ENCODE assay signal across 1 cellular context in the genomic region with DNA sequence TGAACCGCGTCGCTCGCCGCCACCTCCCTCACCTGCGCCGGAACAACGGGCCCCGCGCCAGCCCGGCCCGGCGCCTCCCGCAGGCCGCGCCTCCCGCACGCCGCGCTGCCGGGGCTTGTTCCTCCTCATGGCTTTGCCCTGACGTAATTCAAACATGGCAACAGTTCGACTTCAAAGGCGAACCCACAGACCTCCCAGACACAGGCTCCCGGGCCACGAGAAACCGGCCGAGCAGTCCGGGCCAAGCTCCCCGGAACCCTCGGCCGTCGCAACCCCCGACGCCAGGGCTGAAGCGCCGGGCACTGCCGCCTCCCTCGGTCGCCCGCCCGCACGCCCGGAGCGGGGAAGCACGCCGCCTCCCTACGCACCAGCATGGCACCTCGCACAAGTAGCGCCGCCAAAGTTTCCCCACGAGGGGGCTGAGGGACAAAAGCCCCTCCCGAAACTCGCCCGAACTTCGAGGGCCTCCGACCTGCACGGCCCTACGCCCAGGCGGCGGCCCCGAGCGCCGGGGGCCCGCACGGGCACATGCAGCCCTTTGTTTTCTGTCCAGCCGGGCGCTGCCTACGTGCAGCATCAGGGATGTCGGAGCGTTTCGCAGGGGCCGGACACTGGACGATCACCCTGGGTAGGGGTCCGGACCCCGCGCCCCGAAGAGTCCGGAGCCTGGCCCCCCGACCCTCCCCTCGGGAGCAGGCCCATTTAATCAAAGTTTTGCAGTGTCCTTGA.
TF ChIP-seq lines count a peak whose summit lies in the region.

No MANE protein-coding gene starts in this region.

TF ChIP-seq in GM12878, 131 proteins besides CTCF, POLR2A, EP300 and RAD21 (continued from another document and continues in another):
- TF ChIP-seq, protein P1, sequence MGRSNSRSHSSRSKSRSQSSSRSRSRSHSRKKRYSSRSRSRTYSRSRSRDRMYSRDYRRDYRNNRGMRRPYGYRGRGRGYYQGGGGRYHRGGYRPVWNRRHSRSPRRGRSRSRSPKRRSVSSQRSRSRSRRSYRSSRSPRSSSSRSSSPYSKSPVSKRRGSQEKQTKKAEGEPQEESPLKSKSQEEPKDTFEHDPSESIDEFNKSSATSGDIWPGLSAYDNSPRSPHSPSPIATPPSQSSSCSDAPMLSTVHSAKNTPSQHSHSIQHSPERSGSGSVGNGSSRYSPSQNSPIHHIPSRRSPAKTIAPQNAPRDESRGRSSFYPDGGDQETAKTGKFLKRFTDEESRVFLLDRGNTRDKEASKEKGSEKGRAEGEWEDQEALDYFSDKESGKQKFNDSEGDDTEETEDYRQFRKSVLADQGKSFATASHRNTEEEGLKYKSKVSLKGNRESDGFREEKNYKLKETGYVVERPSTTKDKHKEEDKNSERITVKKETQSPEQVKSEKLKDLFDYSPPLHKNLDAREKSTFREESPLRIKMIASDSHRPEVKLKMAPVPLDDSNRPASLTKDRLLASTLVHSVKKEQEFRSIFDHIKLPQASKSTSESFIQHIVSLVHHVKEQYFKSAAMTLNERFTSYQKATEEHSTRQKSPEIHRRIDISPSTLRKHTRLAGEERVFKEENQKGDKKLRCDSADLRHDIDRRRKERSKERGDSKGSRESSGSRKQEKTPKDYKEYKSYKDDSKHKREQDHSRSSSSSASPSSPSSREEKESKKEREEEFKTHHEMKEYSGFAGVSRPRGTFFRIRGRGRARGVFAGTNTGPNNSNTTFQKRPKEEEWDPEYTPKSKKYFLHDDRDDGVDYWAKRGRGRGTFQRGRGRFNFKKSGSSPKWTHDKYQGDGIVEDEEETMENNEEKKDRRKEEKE (IDR thresholded peaks at IDR 0.05), result no peak
- TF ChIP-seq WRNIP1 (IDR thresholded peaks at IDR 0.05; ENCODE audit: borderline replicate concordance, low read depth, low read length) (no peak), RB1 (IDR thresholded peaks at IDR 0.05; ENCODE audit: borderline replicate concordance) (no peak; the same call in 1 of the 2 replicates), CREM (IDR thresholded peaks at IDR 0.05; ENCODE audit: low read depth) (0 out of 2 replicates have a peak, but pooled peaks have one; percentile 7), JUND (IDR thresholded peaks at IDR 0.05; ENCODE audit: low read depth, low read length) (0 out of 2 replicates have a peak, but pooled peaks have one; percentile 26), RAD51 (IDR thresholded peaks at IDR 0.05) (no peak), NFIC (IDR thresholded peaks at IDR 0.05; ENCODE audit: low read depth, low read length) (no peak), MEF2A (IDR thresholded peaks at IDR 0.05; ENCODE audit: insufficient read depth, low read depth, low read length) (no peak), ZZZ3 (IDR thresholded peaks at IDR 0.05; ENCODE audit: control insufficient read depth, insufficient read length, low read depth) (no peak), BRCA1 (IDR thresholded peaks at IDR 0.05; ENCODE audit: low read depth, low read length) (no peak), NR2F1 (conservative IDR thresholded peaks at IDR 0.05) (0 out of 2 replicates have a peak, but pooled peaks have one; percentile 10), EGR1 (IDR thresholded peaks at IDR 0.05; ENCODE audit: borderline replicate concordance in 1 of 2, low read depth in 2 of 2, low read length in 2 of 2) (no peak), MXI1 (IDR thresholded peaks at IDR 0.05; ENCODE audit: low read depth, low read length) (peak; percentile 70; the same call in 1 of the 2 replicates), RFX5 (IDR thresholded peaks at IDR 0.05; ENCODE audit: low read depth, low read length) (no peak), ZNF207 (IDR thresholded peaks at IDR 0.05; ENCODE audit: borderline replicate concordance) (peak; percentile 61; the same call in 1 of the 2 replicates), FOXM1 (IDR thresholded peaks at IDR 0.05; ENCODE audit: low read depth, low read length) (no peak), IRF4 (IDR thresholded peaks at IDR 0.05; ENCODE audit: low read depth, low read length) (no peak), TCF12 (IDR thresholded peaks at IDR 0.05; ENCODE audit: low read depth, low read length) (0 out of 2 replicates have a peak, but pooled peaks have one; percentile 34), HDAC2 (IDR thresholded peaks at IDR 0.05) (no peak), KLF5 (IDR thresholded peaks at IDR 0.05; ENCODE audit: partially characterized antibody) (no peak)
- TF ChIP-seq, protein P2, sequence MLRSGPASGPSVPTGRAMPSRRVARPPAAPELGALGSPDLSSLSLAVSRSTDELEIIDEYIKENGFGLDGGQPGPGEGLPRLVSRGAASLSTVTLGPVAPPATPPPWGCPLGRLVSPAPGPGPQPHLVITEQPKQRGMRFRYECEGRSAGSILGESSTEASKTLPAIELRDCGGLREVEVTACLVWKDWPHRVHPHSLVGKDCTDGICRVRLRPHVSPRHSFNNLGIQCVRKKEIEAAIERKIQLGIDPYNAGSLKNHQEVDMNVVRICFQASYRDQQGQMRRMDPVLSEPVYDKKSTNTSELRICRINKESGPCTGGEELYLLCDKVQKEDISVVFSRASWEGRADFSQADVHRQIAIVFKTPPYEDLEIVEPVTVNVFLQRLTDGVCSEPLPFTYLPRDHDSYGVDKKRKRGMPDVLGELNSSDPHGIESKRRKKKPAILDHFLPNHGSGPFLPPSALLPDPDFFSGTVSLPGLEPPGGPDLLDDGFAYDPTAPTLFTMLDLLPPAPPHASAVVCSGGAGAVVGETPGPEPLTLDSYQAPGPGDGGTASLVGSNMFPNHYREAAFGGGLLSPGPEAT (IDR thresholded peaks at IDR 0.05; ENCODE audit: low read depth), result no peak
- TF ChIP-seq, protein P3, sequence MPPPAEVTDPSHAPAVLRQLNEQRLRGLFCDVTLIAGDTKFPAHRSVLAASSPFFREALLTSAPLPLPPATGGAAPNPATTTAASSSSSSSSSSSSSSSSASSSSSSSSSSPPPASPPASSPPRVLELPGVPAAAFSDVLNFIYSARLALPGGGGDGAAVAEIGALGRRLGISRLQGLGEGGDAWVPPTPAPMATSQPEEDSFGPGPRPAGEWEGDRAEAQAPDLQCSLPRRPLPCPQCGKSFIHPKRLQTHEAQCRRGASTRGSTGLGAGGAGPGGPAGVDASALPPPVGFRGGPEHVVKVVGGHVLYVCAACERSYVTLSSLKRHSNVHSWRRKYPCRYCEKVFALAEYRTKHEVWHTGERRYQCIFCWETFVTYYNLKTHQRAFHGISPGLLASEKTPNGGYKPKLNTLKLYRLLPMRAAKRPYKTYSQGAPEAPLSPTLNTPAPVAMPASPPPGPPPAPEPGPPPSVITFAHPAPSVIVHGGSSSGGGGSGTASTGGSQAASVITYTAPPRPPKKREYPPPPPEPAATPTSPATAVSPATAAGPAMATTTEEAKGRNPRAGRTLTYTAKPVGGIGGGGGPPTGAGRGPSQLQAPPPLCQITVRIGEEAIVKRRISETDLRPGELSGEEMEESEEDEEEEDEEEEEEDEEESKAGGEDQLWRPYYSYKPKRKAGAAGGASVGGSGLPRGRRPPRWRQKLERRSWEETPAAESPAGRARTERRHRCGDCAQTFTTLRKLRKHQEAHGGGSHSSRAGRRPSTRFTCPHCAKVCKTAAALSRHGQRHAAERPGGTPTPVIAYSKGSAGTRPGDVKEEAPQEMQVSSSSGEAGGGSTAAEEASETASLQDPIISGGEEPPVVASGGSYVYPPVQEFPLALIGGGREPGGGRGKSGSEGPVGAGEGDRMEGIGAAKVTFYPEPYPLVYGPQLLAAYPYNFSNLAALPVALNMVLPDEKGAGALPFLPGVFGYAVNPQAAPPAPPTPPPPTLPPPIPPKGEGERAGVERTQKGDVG (CRISPR knock-in tag; IDR thresholded peaks at IDR 0.05), result no peak
- TF ChIP-seq, protein P4, sequence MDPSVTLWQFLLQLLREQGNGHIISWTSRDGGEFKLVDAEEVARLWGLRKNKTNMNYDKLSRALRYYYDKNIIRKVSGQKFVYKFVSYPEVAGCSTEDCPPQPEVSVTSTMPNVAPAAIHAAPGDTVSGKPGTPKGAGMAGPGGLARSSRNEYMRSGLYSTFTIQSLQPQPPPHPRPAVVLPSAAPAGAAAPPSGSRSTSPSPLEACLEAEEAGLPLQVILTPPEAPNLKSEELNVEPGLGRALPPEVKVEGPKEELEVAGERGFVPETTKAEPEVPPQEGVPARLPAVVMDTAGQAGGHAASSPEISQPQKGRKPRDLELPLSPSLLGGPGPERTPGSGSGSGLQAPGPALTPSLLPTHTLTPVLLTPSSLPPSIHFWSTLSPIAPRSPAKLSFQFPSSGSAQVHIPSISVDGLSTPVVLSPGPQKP (IDR thresholded peaks at IDR 0.05; ENCODE audit: low read depth, low read length), result no peak
- TF ChIP-seq, protein P5, sequence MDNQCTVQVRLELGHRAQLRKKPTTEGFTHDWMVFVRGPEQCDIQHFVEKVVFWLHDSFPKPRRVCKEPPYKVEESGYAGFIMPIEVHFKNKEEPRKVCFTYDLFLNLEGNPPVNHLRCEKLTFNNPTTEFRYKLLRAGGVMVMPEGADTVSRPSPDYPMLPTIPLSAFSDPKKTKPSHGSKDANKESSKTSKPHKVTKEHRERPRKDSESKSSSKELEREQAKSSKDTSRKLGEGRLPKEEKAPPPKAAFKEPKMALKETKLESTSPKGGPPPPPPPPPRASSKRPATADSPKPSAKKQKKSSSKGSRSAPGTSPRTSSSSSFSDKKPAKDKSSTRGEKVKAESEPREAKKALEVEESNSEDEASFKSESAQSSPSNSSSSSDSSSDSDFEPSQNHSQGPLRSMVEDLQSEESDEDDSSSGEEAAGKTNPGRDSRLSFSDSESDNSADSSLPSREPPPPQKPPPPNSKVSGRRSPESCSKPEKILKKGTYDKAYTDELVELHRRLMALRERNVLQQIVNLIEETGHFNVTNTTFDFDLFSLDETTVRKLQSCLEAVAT (IDR thresholded peaks at IDR 0.05), result no peak
- TF ChIP-seq, protein P6, sequence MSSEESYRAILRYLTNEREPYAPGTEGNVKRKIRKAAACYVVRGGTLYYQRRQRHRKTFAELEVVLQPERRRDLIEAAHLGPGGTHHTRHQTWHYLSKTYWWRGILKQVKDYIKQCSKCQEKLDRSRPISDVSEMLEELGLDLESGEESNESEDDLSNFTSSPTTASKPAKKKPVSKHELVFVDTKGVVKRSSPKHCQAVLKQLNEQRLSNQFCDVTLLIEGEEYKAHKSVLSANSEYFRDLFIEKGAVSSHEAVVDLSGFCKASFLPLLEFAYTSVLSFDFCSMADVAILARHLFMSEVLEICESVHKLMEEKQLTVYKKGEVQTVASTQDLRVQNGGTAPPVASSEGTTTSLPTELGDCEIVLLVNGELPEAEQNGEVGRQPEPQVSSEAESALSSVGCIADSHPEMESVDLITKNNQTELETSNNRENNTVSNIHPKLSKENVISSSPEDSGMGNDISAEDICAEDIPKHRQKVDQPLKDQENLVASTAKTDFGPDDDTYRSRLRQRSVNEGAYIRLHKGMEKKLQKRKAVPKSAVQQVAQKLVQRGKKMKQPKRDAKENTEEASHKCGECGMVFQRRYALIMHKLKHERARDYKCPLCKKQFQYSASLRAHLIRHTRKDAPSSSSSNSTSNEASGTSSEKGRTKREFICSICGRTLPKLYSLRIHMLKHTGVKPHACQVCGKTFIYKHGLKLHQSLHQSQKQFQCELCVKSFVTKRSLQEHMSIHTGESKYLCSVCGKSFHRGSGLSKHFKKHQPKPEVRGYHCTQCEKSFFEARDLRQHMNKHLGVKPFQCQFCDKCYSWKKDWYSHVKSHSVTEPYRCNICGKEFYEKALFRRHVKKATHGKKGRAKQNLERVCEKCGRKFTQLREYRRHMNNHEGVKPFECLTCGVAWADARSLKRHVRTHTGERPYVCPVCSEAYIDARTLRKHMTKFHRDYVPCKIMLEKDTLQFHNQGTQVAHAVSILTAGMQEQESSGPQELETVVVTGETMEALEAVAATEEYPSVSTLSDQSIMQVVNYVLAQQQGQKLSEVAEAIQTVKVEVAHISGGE (CRISPR knock-in tag; IDR thresholded peaks at IDR 0.05), result no peak
- TF ChIP-seq, protein P7, sequence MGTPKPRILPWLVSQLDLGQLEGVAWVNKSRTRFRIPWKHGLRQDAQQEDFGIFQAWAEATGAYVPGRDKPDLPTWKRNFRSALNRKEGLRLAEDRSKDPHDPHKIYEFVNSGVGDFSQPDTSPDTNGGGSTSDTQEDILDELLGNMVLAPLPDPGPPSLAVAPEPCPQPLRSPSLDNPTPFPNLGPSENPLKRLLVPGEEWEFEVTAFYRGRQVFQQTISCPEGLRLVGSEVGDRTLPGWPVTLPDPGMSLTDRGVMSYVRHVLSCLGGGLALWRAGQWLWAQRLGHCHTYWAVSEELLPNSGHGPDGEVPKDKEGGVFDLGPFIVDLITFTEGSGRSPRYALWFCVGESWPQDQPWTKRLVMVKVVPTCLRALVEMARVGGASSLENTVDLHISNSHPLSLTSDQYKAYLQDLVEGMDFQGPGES (IDR thresholded peaks at IDR 0.05), result no peak
- TF ChIP-seq, protein P8, sequence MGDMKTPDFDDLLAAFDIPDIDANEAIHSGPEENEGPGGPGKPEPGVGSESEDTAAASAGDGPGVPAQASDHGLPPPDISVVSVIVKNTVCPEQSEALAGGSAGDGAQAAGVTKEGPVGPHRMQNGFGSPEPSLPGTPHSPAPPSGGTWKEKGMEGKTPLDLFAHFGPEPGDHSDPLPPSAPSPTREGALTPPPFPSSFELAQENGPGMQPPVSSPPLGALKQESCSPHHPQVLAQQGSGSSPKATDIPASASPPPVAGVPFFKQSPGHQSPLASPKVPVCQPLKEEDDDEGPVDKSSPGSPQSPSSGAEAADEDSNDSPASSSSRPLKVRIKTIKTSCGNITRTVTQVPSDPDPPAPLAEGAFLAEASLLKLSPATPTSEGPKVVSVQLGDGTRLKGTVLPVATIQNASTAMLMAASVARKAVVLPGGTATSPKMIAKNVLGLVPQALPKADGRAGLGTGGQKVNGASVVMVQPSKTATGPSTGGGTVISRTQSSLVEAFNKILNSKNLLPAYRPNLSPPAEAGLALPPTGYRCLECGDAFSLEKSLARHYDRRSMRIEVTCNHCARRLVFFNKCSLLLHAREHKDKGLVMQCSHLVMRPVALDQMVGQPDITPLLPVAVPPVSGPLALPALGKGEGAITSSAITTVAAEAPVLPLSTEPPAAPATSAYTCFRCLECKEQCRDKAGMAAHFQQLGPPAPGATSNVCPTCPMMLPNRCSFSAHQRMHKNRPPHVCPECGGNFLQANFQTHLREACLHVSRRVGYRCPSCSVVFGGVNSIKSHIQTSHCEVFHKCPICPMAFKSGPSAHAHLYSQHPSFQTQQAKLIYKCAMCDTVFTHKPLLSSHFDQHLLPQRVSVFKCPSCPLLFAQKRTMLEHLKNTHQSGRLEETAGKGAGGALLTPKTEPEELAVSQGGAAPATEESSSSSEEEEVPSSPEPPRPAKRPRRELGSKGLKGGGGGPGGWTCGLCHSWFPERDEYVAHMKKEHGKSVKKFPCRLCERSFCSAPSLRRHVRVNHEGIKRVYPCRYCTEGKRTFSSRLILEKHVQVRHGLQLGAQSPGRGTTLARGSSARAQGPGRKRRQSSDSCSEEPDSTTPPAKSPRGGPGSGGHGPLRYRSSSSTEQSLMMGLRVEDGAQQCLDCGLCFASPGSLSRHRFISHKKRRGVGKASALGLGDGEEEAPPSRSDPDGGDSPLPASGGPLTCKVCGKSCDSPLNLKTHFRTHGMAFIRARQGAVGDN (IDR thresholded peaks at IDR 0.05), result peak; percentile 57
